25 cellular contexts compared by ENCODE assay signal in genomic region chr22:45630436-45630835, GRCh38.
"Had no signal": no experiment of that assay in that cellular context is flagged by ENCODE, and none has a peak within 500 bp of the region (broad histone marks: within the 10 kb centered on the region; RNA-seq: fewer than 3 reads in every experiment).

No MANE protein-coding gene starts in this region.

- H3K4me3 ChIP-seq: left ventricle myocardium inferior, lung, mucosa of descending colon, neural progenitor cell, prostate gland, right atrium auricular region, smooth muscle cell, testis, tibial artery had no signal

- H3K9me3 Mint-ChIP-seq: immature natural killer cell; mesothelial cell of epicardium; nephron; neural progenitor cell; stimulated activated memory B cell treated with anti-CD40 and anti-IgM and Interleukin-4, amounts not matched to agents 10 μg/mL and 1 μg/mL and 100 μg/mL, for 72 hours; type B pancreatic cell had no signal

- H3K27ac Mint-ChIP-seq: immature natural killer cell; mesothelial cell of epicardium; neural progenitor cell; stimulated activated memory B cell treated with anti-CD40 and anti-IgM and Interleukin-4, amounts not matched to agents 10 μg/mL and 1 μg/mL and 100 μg/mL, for 72 hours; type B pancreatic cell had no signal

- H3K4me3 Mint-ChIP-seq: immature natural killer cell; mesothelial cell of epicardium; naive B cell; nephron; neural progenitor cell; stimulated activated memory B cell treated with anti-CD40 and anti-IgM and Interleukin-4, amounts not matched to agents 10 μg/mL and 1 μg/mL and 100 μg/mL, for 72 hours had no signal

- H3K27ac ChIP-seq: dorsolateral prefrontal cortex, left ventricle myocardium inferior, neural progenitor cell, parathyroid adenoma, prostate gland, right atrium auricular region, testis, tibial artery had no signal

- H3K36me3 ChIP-seq: left ventricle myocardium inferior, neural progenitor cell, prostate gland, right atrium auricular region, tibial artery had no signal

- H3K36me3 Mint-ChIP-seq: immature natural killer cell; mesothelial cell of epicardium; naive B cell; neural progenitor cell; stimulated activated memory B cell treated with anti-CD40 and anti-IgM and Interleukin-4, amounts not matched to agents 10 μg/mL and 1 μg/mL and 100 μg/mL, for 72 hours; type B pancreatic cell had no signal

- H3K4me1 Mint-ChIP-seq: immature natural killer cell; naive B cell; stimulated activated memory B cell treated with anti-CD40 and anti-IgM and Interleukin-4, amounts not matched to agents 10 μg/mL and 1 μg/mL and 100 μg/mL, for 72 hours had no signal

- H3K4me1 ChIP-seq: parathyroid adenoma, prostate gland, right atrium auricular region, testis, tibial artery had no signal

- H3K27me3 ChIP-seq: right atrium auricular region, testis had no signal

- ATAC-seq: left colon; mucosa of descending colon; sciatic nerve; stimulated activated memory B cell treated with anti-CD40 and anti-IgM and Interleukin-4, amounts not matched to agents 10 μg/mL and 1 μg/mL and 100 μg/mL, for 72 hours; stimulated activated naive CD8-positive, alpha-beta T cell treated with anti-CD3 and anti-CD28 coated beads, Interleukin-15, Interleukin-2, amounts not matched to agents 100 U/mL and 50 U/mL, for 24 hours had no signal

- DNase-seq: effector CD4-positive, alpha-beta T cell; immature natural killer cell; islet precursor cell; kidney glomerular epithelial cell; left colon; left ventricle myocardium inferior; mesenchymal stem cell; mucosa of descending colon; naive B cell; stimulated activated CD4-positive, alpha-beta T cell treated with anti-CD3 and anti-CD28 coated beads, Interleukin-4, amount 100 ng/mL, for 4 hours; stimulated activated naive CD8-positive, alpha-beta T cell treated with anti-CD3 and anti-CD28 coated beads, Interleukin-15, Interleukin-2, amounts not matched to agents 100 U/mL and 50 U/mL, for 24 hours; testis had no signal

- H3K9me3 ChIP-seq: left ventricle myocardium inferior, mucosa of descending colon, prostate gland, right atrium auricular region, testis, tibial artery had no signal
